Comparison of ENCODE assay signal across 2 cellular contexts in genomic region chr5:58075907-58076306, GRCh38.
TF ChIP-seq lines count a peak whose summit lies in the region.

No MANE protein-coding gene starts in this region.

TF ChIP-seq in SK-N-SH treated with all-trans-retinoic acid at 6 μM for 48 hours, 23 proteins besides CTCF, POLR2A, EP300 and RAD21 (continued from another document):
- no peak for TF ChIP-seq PATZ1 (CRISPR knock-in tag; IDR thresholded peaks at IDR 0.05; ENCODE audit: borderline replicate concordance)
- no peak for TF ChIP-seq BACH2 (CRISPR knock-in tag; IDR thresholded peaks at IDR 0.05; ENCODE audit: borderline replicate concordance)

TF ChIP-seq in SK-N-SH, 30 proteins besides CTCF, POLR2A, EP300 and RAD21 (continued from another document):
- no peak for TF ChIP-seq REST (IDR thresholded peaks at IDR 0.05; ENCODE audit: low read depth, low read length)
- TF ChIP-seq GATA2 (CRISPR knock-in tag; IDR thresholded peaks at IDR 0.05), result no peak
